In the genomic region with DNA sequence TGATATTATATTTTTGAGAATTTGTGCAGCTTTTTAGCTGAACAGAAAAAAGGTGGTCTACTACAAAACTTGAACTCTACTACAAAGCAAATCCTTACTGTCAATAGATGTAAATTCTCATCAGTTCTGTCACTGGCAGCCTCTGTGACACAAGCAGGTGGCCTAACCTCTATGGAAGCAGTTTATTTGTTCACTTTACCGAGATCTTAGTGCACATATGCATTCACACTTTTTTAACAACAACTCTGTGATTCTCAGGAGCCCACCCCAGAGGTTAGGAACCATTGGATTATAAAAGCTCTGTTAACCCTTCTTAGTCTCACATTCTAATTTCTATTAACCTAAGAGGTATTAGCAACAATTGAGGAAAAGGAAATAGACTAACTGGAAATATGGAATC, we compare ENCODE assay signal across 21 cellular contexts.
"Had no signal": no experiment of that assay in that cellular context is flagged by ENCODE, and none has a peak within 500 bp of the region (broad histone marks: within the 10 kb centered on the region; RNA-seq: fewer than 3 reads in every experiment).

No MANE protein-coding gene starts in this region.

- ATAC-seq: heart right ventricle, left ventricle myocardium superior, mucosa of descending colon, psoas muscle, right cardiac atrium had no signal

- H3K27ac ChIP-seq: esophagus muscularis mucosa, heart right ventricle, ovary, psoas muscle, suprapubic skin, transverse colon, uterus had no signal

- H3K4me3 ChIP-seq: esophagus muscularis mucosa, heart right ventricle, mucosa of descending colon, ovary, psoas muscle, suprapubic skin, transverse colon, uterus had no signal

- H3K36me3 ChIP-seq: esophagus muscularis mucosa, heart right ventricle, ovary, suprapubic skin, transverse colon, uterus had no signal

- DNase-seq: activated CD4-positive, alpha-beta T cell treated with anti-CD3 and anti-CD28 coated beads, Interleukin-2, amount 10 ng/mL, durations not matched to agents 7 days and 5 days; activated CD8-positive, alpha-beta memory T cell treated with anti-CD3 and anti-CD28 coated beads for 24 hours; activated CD8-positive, alpha-beta memory T cell treated with anti-CD3 and anti-CD28 coated beads, Interleukin-2, amount 50 U/mL, for 48 hours; activated effector memory CD4-positive, alpha-beta T cell treated with anti-CD3 and anti-CD28 coated beads, Interleukin-2, amount 50 U/mL, for 16 hours; activated naive CD4-positive, alpha-beta T cell treated with anti-CD3 and anti-CD28 coated beads, Interleukin-2, amount 50 U/mL, for 16 hours; activated T-cell treated with anti-CD3 and anti-CD28 coated beads, Interleukin-2, amount 50 U/mL, for 48 hours; aorta; cortex of kidney; heart right ventricle; left ventricle myocardium superior; mucosa of descending colon; naive B cell; ovary; psoas muscle; right cardiac atrium; stimulated activated CD4-positive, alpha-beta T cell treated with anti-CD3 and anti-CD28 coated beads, Interleukin-2, amount 100 ng/mL, for 24 hours; stimulated activated naive CD4-positive, alpha-beta T cell treated with Interleukin-2 at 50 U/mL for 16 hours; transverse colon; uterus had no signal

- H3K9me3 ChIP-seq: mucosa of descending colon, ovary, uterus had no signal

- H3K27me3 ChIP-seq: esophagus muscularis mucosa, heart right ventricle, ovary, suprapubic skin, transverse colon, uterus had no signal

- H3K4me1 ChIP-seq: esophagus muscularis mucosa, psoas muscle, suprapubic skin, uterus had no signal
